Comparison of ENCODE assay signal across 35 cellular contexts in the genomic region with DNA sequence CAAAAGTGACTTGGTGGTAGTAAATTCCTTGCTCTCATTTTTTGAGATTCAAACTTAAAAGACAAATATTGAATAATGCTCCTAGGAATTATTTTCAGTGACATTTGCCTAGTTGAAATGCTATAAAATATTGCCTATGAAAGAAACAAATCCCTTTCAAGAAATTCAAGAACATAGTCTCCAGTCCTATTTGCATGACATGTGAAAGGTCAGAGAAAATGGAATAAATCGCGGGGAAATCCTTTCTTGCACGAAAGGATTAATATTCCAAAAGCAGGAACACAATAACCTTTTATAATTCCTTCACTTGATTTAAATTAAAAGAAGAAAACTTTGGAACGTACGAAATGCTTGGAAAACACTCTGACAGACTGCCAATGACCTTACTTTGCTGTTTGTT.
"Had no signal": no experiment of that assay in that cellular context is flagged by ENCODE, and none has a peak within 500 bp of the region (broad histone marks: within the 10 kb centered on the region; RNA-seq: fewer than 3 reads in every experiment).

No MANE protein-coding gene starts in this region.

- ATAC-seq: activated CD8-positive, alpha-beta T cell treated with anti-CD3 and anti-CD28 coated beads for 36 hours; activated naive CD4-positive, alpha-beta T cell treated with anti-CD3 and anti-CD28 coated beads, Interleukin-2, amount 50 U/mL, for 72 hours; activated T-cell treated with anti-CD3 and anti-CD28 coated beads, Interleukin-2, amount 50 U/mL, for 4 hours; activated T-cell treated with anti-CD3 and anti-CD28 coated beads, Interleukin-2, amount 50 U/mL, for 72 hours; activated T-helper 17 cell treated with anti-CD3 and anti-CD28 coated beads, Interleukin-2, amount 50 U/mL, for 72 hours; body of pancreas had no signal

- H3K9me3 Mint-ChIP-seq: activated CD4-positive, alpha-beta memory T cell treated with anti-CD3 and anti-CD28 coated beads for 36 hours; activated CD4-positive, alpha-beta T cell treated with anti-CD3 and anti-CD28 coated beads, Interleukin-2, amount 10 ng/mL, durations not matched to agents 24 days and 14 days; activated CD8-positive, alpha-beta T cell treated with anti-CD3 and anti-CD28 coated beads for 36 hours; activated naive CD4-positive, alpha-beta T cell treated with anti-CD3 and anti-CD28 coated beads for 36 hours; activated naive CD4-positive, alpha-beta T cell treated with anti-CD3 and anti-CD28 coated beads, Interleukin-2, amount 50 U/mL, for 72 hours; activated naive CD8-positive, alpha-beta T cell treated with anti-CD3 and anti-CD28 coated beads for 36 hours; activated T-cell treated with anti-CD3 and anti-CD28 coated beads, Interleukin-2, amount 50 U/mL, for 4 hours; activated T-cell treated with anti-CD3 and anti-CD28 coated beads, Interleukin-2, amount 50 U/mL, for 72 hours; activated T-helper 1 cell treated with anti-CD3 and anti-CD28 coated beads, Interleukin-12 subunit alpha, Interleukin-12 subunit beta, Interleukin-2, Interleukin-4 antibody, amounts not matched to agents 30 ng/mL and 10 ng/mL and 1 ng/mL, durations not matched to agents 14 hours and 24 hours and 36 hours; activated T-helper 17 cell treated with anti-CD3 and anti-CD28 coated beads, Interleukin-2, amount 50 U/mL, for 72 hours; central memory CD8-positive, alpha-beta T cell; T-helper 1 cell treated with Interleukin-12 subunit alpha and Interleukin-12 subunit beta and Interleukin-4 antibody, amounts not matched to agents 30 μg/mL and 1 μg/mL, for 36 hours; T-helper 2 cell treated with Interferon-gamma antibody and Interleukin-4, amounts not matched to agents 5 μg/mL and 100 μg/mL, for 36 hours had no signal

- H3K36me3 Mint-ChIP-seq: activated CD4-positive, alpha-beta memory T cell treated with anti-CD3 and anti-CD28 coated beads for 36 hours; activated naive CD4-positive, alpha-beta T cell treated with anti-CD3 and anti-CD28 coated beads, Interleukin-2, amount 50 U/mL, for 72 hours; activated naive CD8-positive, alpha-beta T cell treated with anti-CD3 and anti-CD28 coated beads for 36 hours had no signal

- H3K4me1 ChIP-seq: adrenal gland, body of pancreas had no signal

- H3K9me3 ChIP-seq: adrenal gland, body of pancreas had no signal

- H3K4me3 ChIP-seq: adrenal gland, body of pancreas, cardiac muscle cell had no signal

- H3K4me1 Mint-ChIP-seq: activated B cell treated with CpG ODN at 0.5 μM for 24 hours; activated CD4-positive, alpha-beta T cell treated with anti-CD3 and anti-CD28 coated beads, Interleukin-2, amount 10 ng/mL, durations not matched to agents 24 days and 14 days; activated naive CD8-positive, alpha-beta T cell treated with anti-CD3 and anti-CD28 coated beads for 36 hours; activated T-helper 17 cell treated with anti-CD3 and anti-CD28 coated beads, Interleukin-2, amount 50 U/mL, for 72 hours; central memory CD8-positive, alpha-beta T cell had no signal

- DNase-seq: activated B cell treated with CpG ODN at 0.5 μM for 24 hours; activated CD4-positive, alpha-beta memory T cell treated with anti-CD3 and anti-CD28 coated beads for 36 hours; activated CD4-positive, alpha-beta T cell treated with anti-CD3 and anti-CD28 coated beads for 4 hours; activated CD4-positive, alpha-beta T cell treated with anti-CD3 and anti-CD28 coated beads, Interleukin-2, amount 10 ng/mL, durations not matched to agents 24 days and 14 days; activated CD4-positive, alpha-beta T cell treated with anti-CD3 and anti-CD28 coated beads, Interleukin-2, amount 50 U/mL, for 1 hour; activated CD4-positive, alpha-beta T cell treated with anti-CD3 and anti-CD28 coated beads, Interleukin-2, amount 50 U/mL, for 4 hours; activated CD4-positive, CD25-positive, alpha-beta regulatory T cell treated with anti-CD3 and anti-CD28 coated beads, Interleukin-2, amount 50 U/mL, for 72 hours; activated CD8-positive, alpha-beta memory T cell treated with anti-CD3 and anti-CD28 coated beads, Interleukin-2, amount 50 U/mL, for 4 hours; activated CD8-positive, alpha-beta T cell treated with anti-CD3 and anti-CD28 coated beads for 36 hours; activated effector memory CD4-positive, alpha-beta T cell treated with anti-CD3 and anti-CD28 coated beads, Interleukin-2, amount 50 U/mL, for 16 hours; activated gamma-delta T cell treated with Interleukin-2 at 50 U/mL for 16 hours; activated naive CD4-positive, alpha-beta T cell; activated naive CD4-positive, alpha-beta T cell treated with anti-CD3 and anti-CD28 coated beads for 36 hours; activated naive CD4-positive, alpha-beta T cell treated with anti-CD3 and anti-CD28 coated beads, Interleukin-2, amount 50 U/mL, for 16 hours; activated naive CD8-positive, alpha-beta T cell treated with anti-CD3 and anti-CD28 coated beads for 36 hours; activated T-cell treated with anti-CD3 and anti-CD28 coated beads for 4 hours; activated T-cell treated with anti-CD3 and anti-CD28 coated beads, Interleukin-2, amount 50 U/mL, for 1 hour; activated T-cell treated with anti-CD3 and anti-CD28 coated beads, Interleukin-2, amount 50 U/mL, for 4 hours; activated T-cell treated with anti-CD3 and anti-CD28 coated beads, Interleukin-2, amount 50 U/mL, for 72 hours; adrenal gland; amniotic stem cell; aorta; body of pancreas; cerebellar nuclear complex; T-helper 1 cell; T-helper 2 cell; T-helper 9 cell had no signal

- H3K4me3 Mint-ChIP-seq: activated B cell treated with CpG ODN at 0.5 μM for 24 hours; activated CD4-positive, alpha-beta memory T cell treated with anti-CD3 and anti-CD28 coated beads for 36 hours; activated CD4-positive, alpha-beta T cell treated with anti-CD3 and anti-CD28 coated beads, Interleukin-2, amount 10 ng/mL, durations not matched to agents 24 days and 14 days; activated CD8-positive, alpha-beta T cell treated with anti-CD3 and anti-CD28 coated beads for 36 hours; activated naive CD4-positive, alpha-beta T cell treated with anti-CD3 and anti-CD28 coated beads for 36 hours; activated naive CD8-positive, alpha-beta T cell treated with anti-CD3 and anti-CD28 coated beads for 36 hours; activated T-cell treated with anti-CD3 and anti-CD28 coated beads, Interleukin-2, amount 50 U/mL, for 4 hours; activated T-cell treated with anti-CD3 and anti-CD28 coated beads, Interleukin-2, amount 50 U/mL, for 72 hours; activated T-helper 1 cell treated with anti-CD3 and anti-CD28 coated beads, Interleukin-12 subunit alpha, Interleukin-12 subunit beta, Interleukin-2, Interleukin-4 antibody, amounts not matched to agents 30 ng/mL and 10 ng/mL and 1 ng/mL, durations not matched to agents 14 hours and 24 hours and 36 hours; activated T-helper 17 cell treated with anti-CD3 and anti-CD28 coated beads, Interleukin-2, amount 50 U/mL, for 72 hours; central memory CD8-positive, alpha-beta T cell; T-helper 1 cell treated with Interleukin-12 subunit alpha and Interleukin-12 subunit beta and Interleukin-4 antibody, amounts not matched to agents 30 μg/mL and 1 μg/mL, for 36 hours; T-helper 2 cell treated with Interferon-gamma antibody and Interleukin-4, amounts not matched to agents 5 μg/mL and 100 μg/mL, for 36 hours had no signal

- H3K27ac Mint-ChIP-seq: activated B cell treated with CpG ODN at 0.5 μM for 24 hours; activated CD4-positive, alpha-beta memory T cell treated with anti-CD3 and anti-CD28 coated beads for 36 hours; activated CD4-positive, alpha-beta T cell treated with anti-CD3 and anti-CD28 coated beads, Interleukin-2, amount 10 ng/mL, durations not matched to agents 24 days and 14 days; activated CD8-positive, alpha-beta T cell treated with anti-CD3 and anti-CD28 coated beads for 36 hours; activated naive CD4-positive, alpha-beta T cell treated with anti-CD3 and anti-CD28 coated beads for 36 hours; activated naive CD4-positive, alpha-beta T cell treated with anti-CD3 and anti-CD28 coated beads, Interleukin-2, amount 50 U/mL, for 72 hours; activated naive CD8-positive, alpha-beta T cell treated with anti-CD3 and anti-CD28 coated beads for 36 hours; activated T-cell treated with anti-CD3 and anti-CD28 coated beads, Interleukin-2, amount 50 U/mL, for 72 hours; activated T-helper 1 cell treated with anti-CD3 and anti-CD28 coated beads, Interleukin-12 subunit alpha, Interleukin-12 subunit beta, Interleukin-2, Interleukin-4 antibody, amounts not matched to agents 30 ng/mL and 10 ng/mL and 1 ng/mL, durations not matched to agents 14 hours and 24 hours and 36 hours; activated T-helper 17 cell treated with anti-CD3 and anti-CD28 coated beads, Interleukin-2, amount 50 U/mL, for 72 hours; T-helper 1 cell treated with Interleukin-12 subunit alpha and Interleukin-12 subunit beta and Interleukin-4 antibody, amounts not matched to agents 30 μg/mL and 1 μg/mL, for 36 hours; T-helper 2 cell treated with Interferon-gamma antibody and Interleukin-4, amounts not matched to agents 5 μg/mL and 100 μg/mL, for 36 hours had no signal

- H3K27ac ChIP-seq: adrenal gland, body of pancreas, cardiac muscle cell, VCaP had no signal

- H3K27me3 ChIP-seq: adrenal gland, body of pancreas, cardiac muscle cell had no signal

- H3K36me3 ChIP-seq: adrenal gland, cardiac muscle cell had no signal
